ENCODE assay signal across 25 cellular contexts in the genomic region with DNA sequence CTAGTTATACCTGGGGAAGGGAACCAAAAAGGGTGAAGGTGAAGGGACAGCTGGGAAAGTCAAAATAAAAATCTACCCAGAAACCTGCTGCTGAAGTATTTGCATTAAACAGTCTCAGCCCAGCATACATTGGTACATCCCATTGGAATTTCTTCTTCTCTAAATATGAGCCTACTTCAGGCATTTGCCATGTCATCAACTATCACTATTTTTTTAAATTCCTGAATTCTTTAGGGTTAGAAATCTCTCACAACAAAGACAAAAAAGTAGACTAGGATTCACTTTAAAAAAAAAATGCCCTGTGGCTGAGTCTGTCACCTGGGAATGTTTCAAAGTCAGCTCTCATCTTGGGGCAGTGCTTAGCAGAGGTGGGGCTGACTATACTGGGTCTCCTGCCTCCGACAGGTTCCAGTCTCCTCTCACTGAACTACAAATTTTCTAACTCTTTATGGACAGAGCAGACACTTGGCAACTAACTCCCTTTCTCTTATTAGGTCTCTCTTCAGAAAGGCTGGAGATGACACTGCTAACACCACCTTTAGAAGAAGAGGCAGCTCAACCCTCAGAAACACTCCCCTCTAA.
A peak's percentile ranks its signal among the peaks of the same experiment; 100 is the strongest.
DNase-seq lines count a peak whose midpoint lies in the region; ATAC-seq and TF ChIP-seq lines count a peak whose summit lies in the region.
"Had no signal": no experiment of that assay in that cellular context is flagged by ENCODE, and none has a peak within 500 bp of the region (broad histone marks: within the 10 kb centered on the region; RNA-seq: fewer than 3 reads in every experiment).

No MANE protein-coding gene starts in this region.

- H3K27ac ChIP-seq in HEK293 (ENCODE audit: extremely low read depth, low read depth, low read length), result 0 out of 2 replicates have a peak overlapping the region, but pooled peaks have one; percentile 4
- H3K27ac ChIP-seq in lung (ENCODE audit: low read depth in 1 of 2, low read length in 1 of 2), result peak overlapping the region in 1 of 2 donors; percentile 68
- peak overlapping the region; percentile 46 for H3K27ac ChIP-seq in smooth muscle cell (ENCODE audit: low read depth)
- H3K27ac ChIP-seq: sigmoid colon, SJCRH30, thoracic aorta had no signal

- H3K36me3 ChIP-seq in HEK293 (ENCODE audit: control insufficient read depth in 2 of 2, insufficient read depth in 1 of 2, low read length in 2 of 2) (no peaks in the 10 kb centered on the region), lung (ENCODE audit: control insufficient read depth in 2 of 2, insufficient read depth in 2 of 2, low read length in 2 of 2) (no peaks in the 10 kb centered on the region), smooth muscle cell (ENCODE audit: low read depth) (no peaks in the 10 kb centered on the region)
- H3K36me3 ChIP-seq: HAP-1, sigmoid colon, SJCRH30, thoracic aorta had no signal

- H4K20me1 ChIP-seq in smooth muscle cell (ENCODE audit: low read depth), result no peaks in the 10 kb centered on the region

- TF ChIP-seq CTCF in HEK293 (tag by site-specific recombination; IDR thresholded peaks at IDR 0.05), result no peak
- no peak for TF ChIP-seq CTCF in choroid plexus epithelial cell (conservative IDR thresholded peaks at IDR 0.05; ENCODE audit: low read depth, low read length)
- TF ChIP-seq CTCF in lung (IDR thresholded peaks at IDR 0.05; ENCODE audit: control extremely low read depth, extremely low read depth), result no peak
- no peak for TF ChIP-seq CTCF in smooth muscle cell (IDR thresholded peaks at IDR 0.05; ENCODE audit: borderline replicate concordance, insufficient read depth, poor library complexity, severe bottlenecking)

- POLR2A ChIA-PET in HEK293 (lab: Yijun Ruan, JAX), result no interaction called here

- H3K4me3 ChIP-seq in HEK293 (ENCODE audit: low read depth, low read length), result no peak overlapping the region
- H3K4me3 ChIP-seq in choroid plexus epithelial cell (ENCODE audit: low read depth, low read length), result no peak overlapping the region
- no peak overlapping the region for H3K4me3 ChIP-seq in lung
- no peak overlapping the region for H3K4me3 ChIP-seq in smooth muscle cell
- H3K4me3 ChIP-seq: HAP-1, mucosa of descending colon, sigmoid colon, SJCRH30, thoracic aorta had no signal

- CTCF ChIA-PET in HEK293 (lab: Yijun Ruan, JAX), result interaction anchor here (0.6 to 0.7 kb wide), 3 partner anchors 42 to 206 kb away, joined by 3 to 7 read pairs (median 5); no protein-coding TSS in a partner anchor

- peak; percentile 46 for DNase-seq in choroid plexus epithelial cell (ENCODE audit: low read depth)
- DNase-seq in lung (ENCODE audit: low spot score), result no peak
- DNase-seq in smooth muscle cell (lab: John Stamatoyannopoulos, UW; ENCODE audit: unreplicated experiment), result no peak
- DNase-seq in effector CD4-positive, alpha-beta T cell, result no peak
- no peak for DNase-seq in mucosa of gallbladder (ENCODE audit: low spot score)
- DNase-seq: activated CD4-positive, alpha-beta memory T cell treated with anti-CD3 and anti-CD28 coated beads for 36 hours; activated CD4-positive, CD25-positive, alpha-beta regulatory T cell treated with anti-CD3 and anti-CD28 coated beads, Interleukin-2, amount 50 U/mL, for 72 hours; CD4-positive, CD25-positive, alpha-beta regulatory T cell; dermis blood vessel endothelial cell; hippocampal formation; KBM-7; mucosa of descending colon; NCI-H1105 treated with DMSO at 0.1 percent for 48 hours; NCI-H1930; NCI-H2227 treated with DMSO at 0.1 percent for 48 hours; NCI-H69; sigmoid colon; SJCRH30; stimulated activated naive CD4-positive, alpha-beta T cell treated with Interleukin-2 at 50 U/mL for 16 hours had no signal

- H3K27me3 ChIP-seq in lung (ENCODE audit: control insufficient read depth, insufficient read depth), result no peaks in the 10 kb centered on the region
- no peaks in the 10 kb centered on the region for H3K27me3 ChIP-seq in smooth muscle cell (ENCODE audit: low read depth)
- H3K27me3 ChIP-seq: sigmoid colon, SJCRH30 had no signal

- no peaks in the 10 kb centered on the region for H3K9me3 ChIP-seq in HEK293 (ENCODE audit: control insufficient read depth, insufficient read depth, low read depth, low read length)
- H3K9me3 ChIP-seq in lung (ENCODE audit: control insufficient read depth in 2 of 2, insufficient read depth in 1 of 2, low read length in 1 of 2), result no peaks in the 10 kb centered on the region
- no peaks in the 10 kb centered on the region for H3K9me3 ChIP-seq in smooth muscle cell (replicated peaks; ENCODE audit: low read depth)
- H3K9me3 ChIP-seq: HAP-1, mucosa of descending colon, sigmoid colon, SJCRH30, thoracic aorta had no signal

- 67 to 79% methylated on average over 1 of the region's 1 CpG for WGBS in lung, 2 donors
- 57% methylated on average over 1 of the region's 1 CpG for WGBS in smooth muscle cell (ENCODE audit: low lambda C conversion rate)

- H3F3A ChIP-seq in smooth muscle cell (ENCODE audit: low read depth), result peaks cover 2% of the 10 kb centered on the region

- H3K4me1 ChIP-seq in HEK293 (ENCODE audit: control insufficient read depth, insufficient read depth, low read length) (peaks cover 5% of the 10 kb centered on the region; the same call in 1 of the 2 replicates), lung (ENCODE audit: control insufficient read depth in 2 of 2, insufficient read depth in 2 of 2, low read length in 2 of 2) (peaks cover 2 to 23% of the 10 kb centered on the region in 2 donors), smooth muscle cell (ENCODE audit: low read depth) (no peaks in the 10 kb centered on the region)
- H3K4me1 ChIP-seq: HAP-1, SJCRH30 had no signal

- H3K4me2 ChIP-seq in smooth muscle cell, result peak overlapping the region; percentile 37

- no peaks in the 10 kb centered on the region for H3K79me2 ChIP-seq in smooth muscle cell (ENCODE audit: low read depth)

- peak; percentile 50 for ATAC-seq in lung (ENCODE audit: insufficient read depth, low FRiP score)
- ATAC-seq in HG02678 (IDR thresholded peaks at IDR 0.05; ENCODE audit: unreplicated experiment), result no peak
- no peak for ATAC-seq in GM19328 (IDR thresholded peaks at IDR 0.05; ENCODE audit: unreplicated experiment)
- ATAC-seq: activated T-helper 17 cell treated with anti-CD3 and anti-CD28 coated beads, Interleukin-2, amount 50 U/mL, for 72 hours; mucosa of descending colon had no signal

- H3K9ac ChIP-seq in smooth muscle cell (ENCODE audit: low read depth), result no peak overlapping the region

- H2AFZ ChIP-seq in smooth muscle cell (ENCODE audit: low read depth), result no peak overlapping the region

TF ChIP-seq in HEK293, 187 proteins besides CTCF, POLR2A, EP300 and RAD21 (continues in another document):
- TF ChIP-seq IKZF3 (tag by site-specific recombination; IDR thresholded peaks at IDR 0.05), result no peak
- TF ChIP-seq, protein P1, sequence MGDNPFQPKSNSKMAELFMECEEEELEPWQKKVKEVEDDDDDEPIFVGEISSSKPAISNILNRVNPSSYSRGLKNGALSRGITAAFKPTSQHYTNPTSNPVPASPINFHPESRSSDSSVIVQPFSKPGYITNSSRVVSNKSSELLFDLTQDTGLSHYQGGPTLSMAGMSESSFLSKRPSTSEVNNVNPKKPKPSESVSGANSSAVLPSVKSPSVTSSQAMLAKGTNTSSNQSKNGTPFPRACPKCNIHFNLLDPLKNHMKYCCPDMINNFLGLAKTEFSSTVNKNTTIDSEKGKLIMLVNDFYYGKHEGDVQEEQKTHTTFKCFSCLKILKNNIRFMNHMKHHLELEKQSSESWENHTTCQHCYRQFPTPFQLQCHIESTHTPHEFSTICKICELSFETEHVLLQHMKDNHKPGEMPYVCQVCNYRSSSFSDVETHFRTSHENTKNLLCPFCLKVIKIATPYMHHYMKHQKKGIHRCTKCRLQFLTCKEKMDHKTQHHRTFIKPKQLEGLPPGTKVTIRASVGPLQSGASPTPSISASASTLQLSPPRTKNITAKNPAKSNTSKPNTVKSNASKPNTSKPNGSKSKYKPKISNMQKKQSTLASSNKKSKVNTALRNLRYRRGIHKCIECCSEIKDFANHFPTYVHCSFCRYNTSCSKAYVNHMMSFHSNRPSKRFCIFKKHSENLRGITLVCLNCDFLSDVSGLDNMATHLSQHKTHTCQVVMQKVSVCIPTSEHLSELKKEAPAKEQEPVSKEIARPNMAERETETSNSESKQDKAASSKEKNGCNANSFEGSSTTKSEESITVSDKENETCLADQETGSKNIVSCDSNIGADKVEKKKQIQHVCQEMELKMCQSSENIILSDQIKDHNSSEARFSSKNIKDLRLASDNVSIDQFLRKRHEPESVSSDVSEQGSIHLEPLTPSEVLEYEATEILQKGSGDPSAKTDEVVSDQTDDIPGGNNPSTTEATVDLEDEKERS (tag by site-specific recombination; IDR thresholded peaks at IDR 0.05), result no peak
- TF ChIP-seq EGR2 (tag by site-specific recombination; IDR thresholded peaks at IDR 0.05; ENCODE audit: low read depth), result no peak
- no peak for TF ChIP-seq ZNF202 (tag by site-specific recombination; IDR thresholded peaks at IDR 0.05; ENCODE audit: borderline replicate concordance)
- no peak for TF ChIP-seq MEIS1 (CRISPR knock-in tag; IDR thresholded peaks at IDR 0.05; ENCODE audit: borderline replicate concordance)
- no peak for TF ChIP-seq ZNF747 (tag by site-specific recombination; IDR thresholded peaks at IDR 0.05)
- no peak for TF ChIP-seq ZIC2 (tag by site-specific recombination; IDR thresholded peaks at IDR 0.05)
- TF ChIP-seq, protein P2, sequence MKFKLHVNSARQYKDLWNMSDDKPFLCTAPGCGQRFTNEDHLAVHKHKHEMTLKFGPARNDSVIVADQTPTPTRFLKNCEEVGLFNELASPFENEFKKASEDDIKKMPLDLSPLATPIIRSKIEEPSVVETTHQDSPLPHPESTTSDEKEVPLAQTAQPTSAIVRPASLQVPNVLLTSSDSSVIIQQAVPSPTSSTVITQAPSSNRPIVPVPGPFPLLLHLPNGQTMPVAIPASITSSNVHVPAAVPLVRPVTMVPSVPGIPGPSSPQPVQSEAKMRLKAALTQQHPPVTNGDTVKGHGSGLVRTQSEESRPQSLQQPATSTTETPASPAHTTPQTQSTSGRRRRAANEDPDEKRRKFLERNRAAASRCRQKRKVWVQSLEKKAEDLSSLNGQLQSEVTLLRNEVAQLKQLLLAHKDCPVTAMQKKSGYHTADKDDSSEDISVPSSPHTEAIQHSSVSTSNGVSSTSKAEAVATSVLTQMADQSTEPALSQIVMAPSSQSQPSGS (tag by site-specific recombination; IDR thresholded peaks at IDR 0.05; ENCODE audit: low read depth), result no peak
- no peak for TF ChIP-seq ZNF324 (tag by site-specific recombination; IDR thresholded peaks at IDR 0.05)
- TF ChIP-seq ZNF292 (tag by site-specific recombination; IDR thresholded peaks at IDR 0.05; ENCODE audit: borderline replicate concordance, low read depth), result no peak
- no peak for TF ChIP-seq ZNF248 (tag by site-specific recombination; IDR thresholded peaks at IDR 0.05)
- no peak for TF ChIP-seq ZNF37A (tag by site-specific recombination; IDR thresholded peaks at IDR 0.05)
